In genomic region chr12:66538970-66539369, GRCh38 we compare ENCODE assay signal across 25 cellular contexts.
DNase-seq lines count a peak whose midpoint lies in the region; TF ChIP-seq lines count a peak whose summit lies in the region.
"Had no signal": no experiment of that assay in that cellular context is flagged by ENCODE, and none has a peak within 500 bp of the region (broad histone marks: within the 10 kb centered on the region; RNA-seq: fewer than 3 reads in every experiment).

No MANE protein-coding gene starts in this region.

- no peak overlapping the region for H3K56ac ChIP-seq in H9 (ENCODE audit: insufficient read length, low read depth, low read length)

- H3K9me3 Mint-ChIP-seq in H9 (no peaks in the 10 kb centered on the region), nephron (no peaks in the 10 kb centered on the region)
- H3K9me3 Mint-ChIP-seq: activated CD4-positive, alpha-beta memory T cell treated with anti-CD3 and anti-CD28 coated beads for 36 hours; CD4-positive, alpha-beta memory T cell; neural crest cell had no signal

- H4K20me1 ChIP-seq in H9 (ENCODE audit: control insufficient read depth, insufficient read depth, insufficient read length): no peaks in the 10 kb centered on the region
- H4K20me1 ChIP-seq in hepatocyte (ENCODE audit: insufficient read depth, poor library complexity, severe bottlenecking): no peaks in the 10 kb centered on the region

- H3K27me3 Mint-ChIP-seq in H9 (ENCODE audit: low read depth): no peaks in the 10 kb centered on the region
- no peaks in the 10 kb centered on the region for H3K27me3 Mint-ChIP-seq in nephron (ENCODE audit: low read depth)
- H3K27me3 Mint-ChIP-seq: activated CD4-positive, alpha-beta memory T cell treated with anti-CD3 and anti-CD28 coated beads for 36 hours; CD4-positive, alpha-beta memory T cell had no signal

- H3K27ac Mint-ChIP-seq in H9: no peak overlapping the region
- peak overlapping the region in 2 of 3 experiments; percentile 47 to 59 for H3K27ac Mint-ChIP-seq in nephron
- H3K27ac Mint-ChIP-seq: activated CD4-positive, alpha-beta memory T cell treated with anti-CD3 and anti-CD28 coated beads for 36 hours; CD4-positive, alpha-beta memory T cell had no signal

- no peak overlapping the region for H3K4ac ChIP-seq in H9 (ENCODE audit: low read depth, low read length)

- no peak overlapping the region for H4K5ac ChIP-seq in H9 (ENCODE audit: insufficient read length, low read depth, low read length)

- H3K79me1 ChIP-seq in H9 (ENCODE audit: insufficient read depth, low read depth, low read length, poor library complexity, severe bottlenecking): no peaks in the 10 kb centered on the region

- H2AK5ac ChIP-seq in H9 (ENCODE audit: insufficient read length, low read length): no peak overlapping the region

- H3K4me1 Mint-ChIP-seq in H9 (peaks cover 3 to 5% of the 10 kb centered on the region in 2 experiments), nephron (peaks cover 16% of the 10 kb centered on the region)
- H3K4me1 Mint-ChIP-seq: CD4-positive, alpha-beta memory T cell; neural crest cell had no signal

- H3K79me2 ChIP-seq in H9 (ENCODE audit: insufficient read depth, low read length) (no peaks in the 10 kb centered on the region), hepatocyte (no peaks in the 10 kb centered on the region)

- no peaks in the 10 kb centered on the region for H3K9me3 ChIP-seq in H9 (ENCODE audit: control insufficient read depth, low read depth, low read length)
- H3K9me3 ChIP-seq in hepatocyte (ENCODE audit: low read depth): no peaks in the 10 kb centered on the region
- H3K9me3 ChIP-seq: thyroid gland had no signal

- H2BK12ac ChIP-seq in H9 (ENCODE audit: insufficient read length, low read depth, low read length): no peak overlapping the region

- H3K36me3 ChIP-seq in hepatocyte (replicated peaks; ENCODE audit: insufficient read depth, low read depth): no peaks in the 10 kb centered on the region
- H3K36me3 ChIP-seq: thyroid gland had no signal

- H3K4me1 ChIP-seq in H9 (ENCODE audit: insufficient read depth, low read length): peaks cover 6% of the 10 kb centered on the region; the same call in 1 of the 2 replicates
- H3K4me1 ChIP-seq in hepatocyte (ENCODE audit: insufficient read depth): peaks cover 6% of the 10 kb centered on the region
- H3K4me1 ChIP-seq: thyroid gland had no signal

- H2BK5ac ChIP-seq in H9 (ENCODE audit: insufficient read length, low read length): no peak overlapping the region

- H3K27me3 ChIP-seq in H9 (ENCODE audit: insufficient read depth, low read length) (no peaks in the 10 kb centered on the region), hepatocyte (no peaks in the 10 kb centered on the region)
- H3K27me3 ChIP-seq: thyroid gland had no signal

- no peak overlapping the region for H3K9ac ChIP-seq in H9 (ENCODE audit: extremely low read depth, insufficient read length, low read length)

- H4K8ac ChIP-seq in H9 (replicated peaks; ENCODE audit: insufficient read length, low read depth, low read length): no peak overlapping the region

- no peak overlapping the region for H3K23ac ChIP-seq in H9 (ENCODE audit: insufficient read length, low read depth, low read length)

- no peak overlapping the region for H2BK15ac ChIP-seq in H9 (ENCODE audit: low read depth, low read length)

- no peak overlapping the region for H4K91ac ChIP-seq in H9 (ENCODE audit: insufficient read length, low read depth, low read length)

- H2BK120ac ChIP-seq in H9 (ENCODE audit: low read depth, low read length, poor library complexity, severe bottlenecking): no peak overlapping the region

- H3K36me3 Mint-ChIP-seq in H9 (ENCODE audit: insufficient read depth in 1 of 3, low read depth in 3 of 3) (no peaks in the 10 kb centered on the region), nephron (ENCODE audit: low read depth) (peaks cover 4% of the 10 kb centered on the region)
- H3K36me3 Mint-ChIP-seq: activated CD4-positive, alpha-beta memory T cell treated with anti-CD3 and anti-CD28 coated beads for 36 hours; CD4-positive, alpha-beta memory T cell had no signal

- H2AFZ ChIP-seq in H9 (ENCODE audit: low read length) (no peak overlapping the region), hepatocyte (no peak overlapping the region)

- no peaks in the 10 kb centered on the region for H3K23me2 ChIP-seq in H9 (ENCODE audit: insufficient read length, low read depth, low read length, poor library complexity, severe bottlenecking)

- TF ChIP-seq CTCF in H9 (conservative IDR thresholded peaks at IDR 0.05): no peak
- no peak for TF ChIP-seq CTCF in hepatocyte (IDR thresholded peaks at IDR 0.05; ENCODE audit: poor library complexity)
- no peak for TF ChIP-seq CTCF in nephron (IDR thresholded peaks at IDR 0.05; ENCODE audit: unreplicated experiment in 3 of 3)

- H3K9me2 ChIP-seq in hepatocyte (replicated peaks; ENCODE audit: insufficient read depth): no peaks in the 10 kb centered on the region

- H3K27ac ChIP-seq in H9 (ENCODE audit: insufficient read length, low read depth, low read length): no peak overlapping the region
- no peak overlapping the region for H3K27ac ChIP-seq in hepatocyte
- H3K27ac ChIP-seq: thyroid gland, WERI-Rb-1 had no signal

- DNase-seq in H9 (peak; percentile 68), SW480 (ENCODE audit: low spot score) (peak; percentile 25), hepatocyte (ENCODE audit: low spot score) (no peak), SHP77 treated with DMSO at 0.1 percent for 48 hours (lab: John Stamatoyannopoulos, UW) (no peak), NCI-H2081 (lab: John Stamatoyannopoulos, UW) (no peak), NAMALWA (ENCODE audit: low spot score) (no peak)
- DNase-seq: activated CD4-positive, alpha-beta memory T cell treated with anti-CD3 and anti-CD28 coated beads for 36 hours; activated gamma-delta T cell treated with Interleukin-2 at 50 U/mL for 16 hours; activated T-cell treated with anti-CD3 and anti-CD28 coated beads for 4 hours; caudate nucleus; CD4-positive, alpha-beta memory T cell; DND-41; foreskin fibroblast; left ventricle myocardium superior; NCI-H1436 treated with DMSO at 0.1 percent for 48 hours; NCI-H2171 treated with DMSO at 0.1 percent for 48 hours; NCI-H774; OCI-M1; SIG-M5; stimulated activated CD4-positive, alpha-beta T cell treated with anti-CD3 and anti-CD28 coated beads, Interleukin-1b, Interleukin-23, amount 100 ng/mL, for 48 hours; stimulated activated naive CD4-positive, alpha-beta T cell; thyroid gland; WERI-Rb-1 had no signal

- no peak overlapping the region for H2BK20ac ChIP-seq in H9 (ENCODE audit: low read depth, low read length, poor library complexity, severe bottlenecking)

- no CpG with 5 or more reads among the region's 4 CpGs for WGBS in H9 (ENCODE audit: extremely low coverage, insufficient read length, low lambda C conversion rate)
- 86% methylated on average over 4 of the region's 4 CpGs for WGBS in hepatocyte (ENCODE audit: low lambda C conversion rate, missing lambda C conversion rate)

- no peak overlapping the region for H3K4me2 ChIP-seq in H9 (ENCODE audit: insufficient read depth, insufficient read length, low read length)
- H3K4me2 ChIP-seq in hepatocyte: peak overlapping the region; percentile 11

- H3K4me3 Mint-ChIP-seq in H9: no peak overlapping the region
- no peak overlapping the region for H3K4me3 Mint-ChIP-seq in nephron
- H3K4me3 Mint-ChIP-seq: activated CD4-positive, alpha-beta memory T cell treated with anti-CD3 and anti-CD28 coated beads for 36 hours; CD4-positive, alpha-beta memory T cell; neural crest cell had no signal

- no peak overlapping the region for H3K4me3 ChIP-seq in hepatocyte
- H3K4me3 ChIP-seq: thyroid gland had no signal

- no peak overlapping the region for H3K14ac ChIP-seq in H9 (ENCODE audit: insufficient read depth, low read length)

- no peak overlapping the region for H3K18ac ChIP-seq in H9 (ENCODE audit: insufficient read length, low read depth, low read length)

- H3T11ph ChIP-seq in H9 (ENCODE audit: low read length): no peak overlapping the region

Comparison
In these comparisons a context has a peak if more than half of its experiments do, and no peak if none do; other contexts are left out.
1. DNase-seq: peak in H9 (single experiment) and SW480 (single experiment); none in hepatocyte (single experiment), SHP77 treated with DMSO at 0.1 percent for 48 hours (single experiment), NCI-H2081 (0 of 2) and NAMALWA (single experiment).
2. H3K27ac Mint-ChIP-seq: peak in nephron (2 of 3); none in H9 (0 of 3).